Comparison of ENCODE assay signal across 1 cellular context in the genomic region with DNA sequence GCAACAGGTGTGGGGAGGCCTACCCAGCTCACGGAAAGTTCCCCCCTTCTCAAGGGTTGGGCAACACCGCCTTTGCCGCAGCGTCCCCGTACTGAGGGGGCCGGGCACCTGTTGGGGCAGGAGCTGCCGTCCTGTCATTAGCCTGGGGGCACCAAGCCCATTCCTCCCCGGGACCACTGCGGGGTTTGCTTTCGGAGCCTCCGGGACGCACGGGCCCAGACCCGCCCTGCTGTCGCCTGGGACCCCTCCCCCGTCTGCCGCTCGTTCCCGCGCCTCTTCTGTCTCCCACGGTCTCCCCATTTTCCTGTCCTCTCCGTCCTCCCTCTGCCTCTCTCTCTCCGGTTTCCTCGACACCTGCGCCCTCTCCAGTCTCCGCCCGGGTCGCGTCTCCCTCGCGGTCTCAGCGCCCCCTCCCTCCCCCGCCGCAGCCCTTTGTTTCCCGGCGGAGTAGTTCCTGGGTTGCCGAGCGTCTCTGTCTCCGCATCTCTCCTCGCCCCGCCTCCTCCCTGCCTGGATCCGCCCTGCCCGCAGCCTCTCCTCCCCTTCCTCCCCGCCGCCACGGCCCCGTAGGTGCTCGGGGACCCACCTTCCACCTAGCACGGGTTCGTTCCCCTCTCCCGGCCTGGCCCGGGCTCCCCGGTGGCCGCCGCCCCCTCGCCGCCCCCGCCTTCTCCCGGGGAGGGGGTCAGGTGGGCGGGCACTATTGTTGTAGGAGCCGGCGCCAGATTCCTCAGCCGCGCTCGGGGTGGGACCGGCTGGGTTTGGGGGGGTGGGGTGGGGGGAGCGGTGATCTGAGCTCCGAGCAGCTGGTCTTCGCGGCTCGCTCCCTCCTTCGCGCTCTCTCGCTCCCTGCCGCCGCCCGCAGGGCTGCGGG.
TF ChIP-seq lines count a peak whose summit lies in the region.

A gene (plus strand): TSS at position 540 of the 874 bp plus-strand sequence. CDS start 434 bp downstream, outside the sequence.

TF ChIP-seq in HEK293, 187 proteins besides CTCF, POLR2A, EP300 and RAD21 (continued from another document and continues in another):
- TF ChIP-seq, protein P1, sequence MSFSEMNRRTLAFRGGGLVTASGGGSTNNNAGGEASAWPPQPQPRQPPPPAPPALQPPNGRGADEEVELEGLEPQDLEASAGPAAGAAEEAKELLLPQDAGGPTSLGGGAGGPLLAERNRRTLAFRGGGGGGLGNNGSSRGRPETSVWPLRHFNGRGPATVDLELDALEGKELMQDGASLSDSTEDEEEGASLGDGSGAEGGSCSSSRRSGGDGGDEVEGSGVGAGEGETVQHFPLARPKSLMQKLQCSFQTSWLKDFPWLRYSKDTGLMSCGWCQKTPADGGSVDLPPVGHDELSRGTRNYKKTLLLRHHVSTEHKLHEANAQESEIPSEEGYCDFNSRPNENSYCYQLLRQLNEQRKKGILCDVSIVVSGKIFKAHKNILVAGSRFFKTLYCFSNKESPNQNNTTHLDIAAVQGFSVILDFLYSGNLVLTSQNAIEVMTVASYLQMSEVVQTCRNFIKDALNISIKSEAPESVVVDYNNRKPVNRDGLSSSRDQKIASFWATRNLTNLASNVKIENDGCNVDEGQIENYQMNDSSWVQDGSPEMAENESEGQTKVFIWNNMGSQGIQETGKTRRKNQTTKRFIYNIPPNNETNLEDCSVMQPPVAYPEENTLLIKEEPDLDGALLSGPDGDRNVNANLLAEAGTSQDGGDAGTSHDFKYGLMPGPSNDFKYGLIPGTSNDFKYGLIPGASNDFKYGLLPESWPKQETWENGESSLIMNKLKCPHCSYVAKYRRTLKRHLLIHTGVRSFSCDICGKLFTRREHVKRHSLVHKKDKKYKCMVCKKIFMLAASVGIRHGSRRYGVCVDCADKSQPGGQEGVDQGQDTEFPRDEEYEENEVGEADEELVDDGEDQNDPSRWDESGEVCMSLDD (tag by site-specific recombination; IDR thresholded peaks at IDR 0.05): peak; percentile 57; the same call in 1 of the 2 replicates
- TF ChIP-seq TRIM28 (IDR thresholded peaks at IDR 0.05; ENCODE audit: borderline replicate concordance, low read length) (no peak), ZNF626 (tag by site-specific recombination; IDR thresholded peaks at IDR 0.05) (no peak), ZNF175 (tag by site-specific recombination; IDR thresholded peaks at IDR 0.05) (no peak), ZNF473 (tag by site-specific recombination; IDR thresholded peaks at IDR 0.05) (no peak), ZBTB1 (tag by site-specific recombination; IDR thresholded peaks at IDR 0.05) (no peak), ZNF776 (tag by site-specific recombination; IDR thresholded peaks at IDR 0.05; ENCODE audit: borderline replicate concordance) (no peak), BCL11B (tag by site-specific recombination; IDR thresholded peaks at IDR 0.05; ENCODE audit: low read depth) (no peak), ZNF366 (tag by site-specific recombination; conservative IDR thresholded peaks at IDR 0.05) (peak; percentile 70), ZNF24 (tag by site-specific recombination; IDR thresholded peaks at IDR 0.05) (no peak; the same call in none of the 2 replicates), SALL2 (tag by site-specific recombination; IDR thresholded peaks at IDR 0.05; ENCODE audit: borderline replicate concordance) (no peak), KLF16 (tag by site-specific recombination; IDR thresholded peaks at IDR 0.05) (peak; percentile 84), GFI1B (tag by site-specific recombination; IDR thresholded peaks at IDR 0.05) (no peak), ZNF792 (tag by site-specific recombination; IDR thresholded peaks at IDR 0.05) (no peak), SP7 (tag by site-specific recombination; IDR thresholded peaks at IDR 0.05) (peak; percentile 71), ZNF629 (tag by site-specific recombination; IDR thresholded peaks at IDR 0.05) (peak; percentile 46), ZNF843 (tag by site-specific recombination; IDR thresholded peaks at IDR 0.05) (peak; percentile 56; the same call in 1 of the 2 replicates), ZNF423 (tag by site-specific recombination; IDR thresholded peaks at IDR 0.05) (0 out of 2 replicates have a peak, but pooled peaks have one; percentile 25), ZNF146 (tag by site-specific recombination; IDR thresholded peaks at IDR 0.05) (0 out of 2 replicates have a peak, but pooled peaks have one; percentile 4), KLF1 (tag by site-specific recombination; IDR thresholded peaks at IDR 0.05) (peak; percentile 90), ZNF561 (tag by site-specific recombination; IDR thresholded peaks at IDR 0.05; ENCODE audit: borderline replicate concordance) (peak; percentile 22; the same call in 1 of the 2 replicates), ZNF426 (tag by site-specific recombination; IDR thresholded peaks at IDR 0.05) (no peak), ZNF660 (tag by site-specific recombination; IDR thresholded peaks at IDR 0.05) (no peak), ZNF133 (tag by site-specific recombination; IDR thresholded peaks at IDR 0.05) (no peak), ZNF658 (tag by site-specific recombination; IDR thresholded peaks at IDR 0.05) (no peak), ZNF202 (tag by site-specific recombination; IDR thresholded peaks at IDR 0.05; ENCODE audit: borderline replicate concordance) (no peak), HOXD13 (CRISPR knock-in tag; IDR thresholded peaks at IDR 0.05; ENCODE audit: borderline replicate concordance) (no peak), OSR2 (tag by site-specific recombination; IDR thresholded peaks at IDR 0.05) (no peak), ZSCAN30 (tag by site-specific recombination; IDR thresholded peaks at IDR 0.05) (0 out of 2 replicates have a peak, but pooled peaks have one; percentile 28), HOXA7 (CRISPR knock-in tag; IDR thresholded peaks at IDR 0.05; ENCODE audit: borderline replicate concordance) (no peak), ZNF112 (tag by site-specific recombination; IDR thresholded peaks at IDR 0.05) (no peak), ZNF654 (tag by site-specific recombination; IDR thresholded peaks at IDR 0.05; ENCODE audit: low read depth) (no peak), ZNF23 (tag by site-specific recombination; IDR thresholded peaks at IDR 0.05; ENCODE audit: borderline replicate concordance) (no peak), OVOL3 (tag by site-specific recombination; IDR thresholded peaks at IDR 0.05) (no peak), ZNF114 (tag by site-specific recombination; IDR thresholded peaks at IDR 0.05) (no peak), ZFHX2 (tag by site-specific recombination; conservative IDR thresholded peaks at IDR 0.05) (peak; percentile 90), ZNF223 (tag by site-specific recombination; IDR thresholded peaks at IDR 0.05) (peak; percentile 34), ZNF837 (tag by site-specific recombination; IDR thresholded peaks at IDR 0.05) (no peak), ZNF266 (tag by site-specific recombination; IDR thresholded peaks at IDR 0.05; ENCODE audit: low read depth) (no peak), ZNF521 (tag by site-specific recombination; IDR thresholded peaks at IDR 0.05) (no peak), ZNF530 (tag by site-specific recombination; IDR thresholded peaks at IDR 0.05; ENCODE audit: low read depth) (no peak)
- TF ChIP-seq, protein P2, sequence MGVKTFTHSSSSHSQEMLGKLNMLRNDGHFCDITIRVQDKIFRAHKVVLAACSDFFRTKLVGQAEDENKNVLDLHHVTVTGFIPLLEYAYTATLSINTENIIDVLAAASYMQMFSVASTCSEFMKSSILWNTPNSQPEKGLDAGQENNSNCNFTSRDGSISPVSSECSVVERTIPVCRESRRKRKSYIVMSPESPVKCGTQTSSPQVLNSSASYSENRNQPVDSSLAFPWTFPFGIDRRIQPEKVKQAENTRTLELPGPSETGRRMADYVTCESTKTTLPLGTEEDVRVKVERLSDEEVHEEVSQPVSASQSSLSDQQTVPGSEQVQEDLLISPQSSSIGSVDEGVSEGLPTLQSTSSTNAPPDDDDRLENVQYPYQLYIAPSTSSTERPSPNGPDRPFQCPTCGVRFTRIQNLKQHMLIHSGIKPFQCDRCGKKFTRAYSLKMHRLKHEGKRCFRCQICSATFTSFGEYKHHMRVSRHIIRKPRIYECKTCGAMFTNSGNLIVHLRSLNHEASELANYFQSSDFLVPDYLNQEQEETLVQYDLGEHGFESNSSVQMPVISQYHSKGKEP (tag by site-specific recombination; IDR thresholded peaks at IDR 0.05): no peak
- TF ChIP-seq, protein P3, sequence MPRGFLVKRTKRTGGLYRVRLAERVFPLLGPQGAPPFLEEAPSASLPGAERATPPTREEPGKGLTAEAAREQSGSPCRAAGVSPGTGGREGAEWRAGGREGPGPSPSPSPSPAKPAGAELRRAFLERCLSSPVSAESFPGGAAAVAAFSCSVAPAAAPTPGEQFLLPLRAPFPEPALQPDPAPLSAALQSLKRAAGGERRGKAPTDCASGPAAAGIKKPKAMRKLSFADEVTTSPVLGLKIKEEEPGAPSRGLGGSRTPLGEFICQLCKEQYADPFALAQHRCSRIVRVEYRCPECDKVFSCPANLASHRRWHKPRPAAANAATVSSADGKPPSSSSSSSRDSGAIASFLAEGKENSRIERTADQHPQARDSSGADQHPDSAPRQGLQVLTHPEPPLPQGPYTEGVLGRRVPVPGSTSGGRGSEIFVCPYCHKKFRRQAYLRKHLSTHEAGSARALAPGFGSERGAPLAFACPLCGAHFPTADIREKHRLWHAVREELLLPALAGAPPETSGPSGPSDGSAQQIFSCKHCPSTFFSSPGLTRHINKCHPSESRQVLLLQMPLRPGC (tag by site-specific recombination; IDR thresholded peaks at IDR 0.05): 0 out of 2 replicates have a peak, but pooled peaks have one; percentile 29
- TF ChIP-seq, protein P4, sequence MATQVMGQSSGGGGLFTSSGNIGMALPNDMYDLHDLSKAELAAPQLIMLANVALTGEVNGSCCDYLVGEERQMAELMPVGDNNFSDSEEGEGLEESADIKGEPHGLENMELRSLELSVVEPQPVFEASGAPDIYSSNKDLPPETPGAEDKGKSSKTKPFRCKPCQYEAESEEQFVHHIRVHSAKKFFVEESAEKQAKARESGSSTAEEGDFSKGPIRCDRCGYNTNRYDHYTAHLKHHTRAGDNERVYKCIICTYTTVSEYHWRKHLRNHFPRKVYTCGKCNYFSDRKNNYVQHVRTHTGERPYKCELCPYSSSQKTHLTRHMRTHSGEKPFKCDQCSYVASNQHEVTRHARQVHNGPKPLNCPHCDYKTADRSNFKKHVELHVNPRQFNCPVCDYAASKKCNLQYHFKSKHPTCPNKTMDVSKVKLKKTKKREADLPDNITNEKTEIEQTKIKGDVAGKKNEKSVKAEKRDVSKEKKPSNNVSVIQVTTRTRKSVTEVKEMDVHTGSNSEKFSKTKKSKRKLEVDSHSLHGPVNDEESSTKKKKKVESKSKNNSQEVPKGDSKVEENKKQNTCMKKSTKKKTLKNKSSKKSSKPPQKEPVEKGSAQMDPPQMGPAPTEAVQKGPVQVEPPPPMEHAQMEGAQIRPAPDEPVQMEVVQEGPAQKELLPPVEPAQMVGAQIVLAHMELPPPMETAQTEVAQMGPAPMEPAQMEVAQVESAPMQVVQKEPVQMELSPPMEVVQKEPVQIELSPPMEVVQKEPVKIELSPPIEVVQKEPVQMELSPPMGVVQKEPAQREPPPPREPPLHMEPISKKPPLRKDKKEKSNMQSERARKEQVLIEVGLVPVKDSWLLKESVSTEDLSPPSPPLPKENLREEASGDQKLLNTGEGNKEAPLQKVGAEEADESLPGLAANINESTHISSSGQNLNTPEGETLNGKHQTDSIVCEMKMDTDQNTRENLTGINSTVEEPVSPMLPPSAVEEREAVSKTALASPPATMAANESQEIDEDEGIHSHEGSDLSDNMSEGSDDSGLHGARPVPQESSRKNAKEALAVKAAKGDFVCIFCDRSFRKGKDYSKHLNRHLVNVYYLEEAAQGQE (tag by site-specific recombination; IDR thresholded peaks at IDR 0.05): no peak
- TF ChIP-seq, protein P5, sequence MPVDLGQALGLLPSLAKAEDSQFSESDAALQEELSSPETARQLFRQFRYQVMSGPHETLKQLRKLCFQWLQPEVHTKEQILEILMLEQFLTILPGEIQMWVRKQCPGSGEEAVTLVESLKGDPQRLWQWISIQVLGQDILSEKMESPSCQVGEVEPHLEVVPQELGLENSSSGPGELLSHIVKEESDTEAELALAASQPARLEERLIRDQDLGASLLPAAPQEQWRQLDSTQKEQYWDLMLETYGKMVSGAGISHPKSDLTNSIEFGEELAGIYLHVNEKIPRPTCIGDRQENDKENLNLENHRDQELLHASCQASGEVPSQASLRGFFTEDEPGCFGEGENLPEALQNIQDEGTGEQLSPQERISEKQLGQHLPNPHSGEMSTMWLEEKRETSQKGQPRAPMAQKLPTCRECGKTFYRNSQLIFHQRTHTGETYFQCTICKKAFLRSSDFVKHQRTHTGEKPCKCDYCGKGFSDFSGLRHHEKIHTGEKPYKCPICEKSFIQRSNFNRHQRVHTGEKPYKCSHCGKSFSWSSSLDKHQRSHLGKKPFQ (tag by site-specific recombination; IDR thresholded peaks at IDR 0.05): no peak
- TF ChIP-seq, protein P6, sequence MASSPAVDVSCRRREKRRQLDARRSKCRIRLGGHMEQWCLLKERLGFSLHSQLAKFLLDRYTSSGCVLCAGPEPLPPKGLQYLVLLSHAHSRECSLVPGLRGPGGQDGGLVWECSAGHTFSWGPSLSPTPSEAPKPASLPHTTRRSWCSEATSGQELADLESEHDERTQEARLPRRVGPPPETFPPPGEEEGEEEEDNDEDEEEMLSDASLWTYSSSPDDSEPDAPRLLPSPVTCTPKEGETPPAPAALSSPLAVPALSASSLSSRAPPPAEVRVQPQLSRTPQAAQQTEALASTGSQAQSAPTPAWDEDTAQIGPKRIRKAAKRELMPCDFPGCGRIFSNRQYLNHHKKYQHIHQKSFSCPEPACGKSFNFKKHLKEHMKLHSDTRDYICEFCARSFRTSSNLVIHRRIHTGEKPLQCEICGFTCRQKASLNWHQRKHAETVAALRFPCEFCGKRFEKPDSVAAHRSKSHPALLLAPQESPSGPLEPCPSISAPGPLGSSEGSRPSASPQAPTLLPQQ (tag by site-specific recombination; IDR thresholded peaks at IDR 0.05): peak; percentile 92
- TF ChIP-seq, protein P7, sequence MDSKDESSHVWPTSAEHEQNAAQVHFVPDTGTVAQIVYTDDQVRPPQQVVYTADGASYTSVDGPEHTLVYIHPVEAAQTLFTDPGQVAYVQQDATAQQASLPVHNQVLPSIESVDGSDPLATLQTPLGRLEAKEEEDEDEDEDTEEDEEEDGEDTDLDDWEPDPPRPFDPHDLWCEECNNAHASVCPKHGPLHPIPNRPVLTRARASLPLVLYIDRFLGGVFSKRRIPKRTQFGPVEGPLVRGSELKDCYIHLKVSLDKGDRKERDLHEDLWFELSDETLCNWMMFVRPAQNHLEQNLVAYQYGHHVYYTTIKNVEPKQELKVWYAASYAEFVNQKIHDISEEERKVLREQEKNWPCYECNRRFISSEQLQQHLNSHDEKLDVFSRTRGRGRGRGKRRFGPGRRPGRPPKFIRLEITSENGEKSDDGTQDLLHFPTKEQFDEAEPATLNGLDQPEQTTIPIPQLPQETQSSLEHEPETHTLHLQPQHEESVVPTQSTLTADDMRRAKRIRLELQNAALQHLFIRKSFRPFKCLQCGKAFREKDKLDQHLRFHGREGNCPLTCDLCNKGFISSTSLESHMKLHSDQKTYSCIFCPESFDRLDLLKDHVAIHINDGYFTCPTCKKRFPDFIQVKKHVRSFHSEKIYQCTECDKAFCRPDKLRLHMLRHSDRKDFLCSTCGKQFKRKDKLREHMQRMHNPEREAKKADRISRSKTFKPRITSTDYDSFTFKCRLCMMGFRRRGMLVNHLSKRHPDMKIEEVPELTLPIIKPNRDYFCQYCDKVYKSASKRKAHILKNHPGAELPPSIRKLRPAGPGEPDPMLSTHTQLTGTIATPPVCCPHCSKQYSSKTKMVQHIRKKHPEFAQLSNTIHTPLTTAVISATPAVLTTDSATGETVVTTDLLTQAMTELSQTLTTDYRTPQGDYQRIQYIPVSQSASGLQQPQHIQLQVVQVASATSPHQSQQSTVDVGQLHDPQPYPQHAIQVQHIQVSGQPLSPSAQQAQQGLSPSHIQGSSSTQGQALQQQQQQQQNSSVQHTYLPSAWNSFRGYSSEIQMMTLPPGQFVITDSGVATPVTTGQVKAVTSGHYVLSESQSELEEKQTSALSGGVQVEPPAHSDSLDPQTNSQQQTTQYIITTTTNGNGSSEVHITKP (tag by site-specific recombination; IDR thresholded peaks at IDR 0.05): peak; percentile 17; the same call in 1 of the 2 replicates
